ENCODE assay signal across 15 cellular contexts in genomic region chr5:51684794-51685355, GRCh38.
DNase-seq lines count a peak whose midpoint lies in the region; ATAC-seq and TF ChIP-seq lines count a peak whose summit lies in the region.
"Had no signal": no experiment of that assay in that cellular context is flagged by ENCODE, and none has a peak within 500 bp of the region (broad histone marks: within the 10 kb centered on the region; RNA-seq: fewer than 3 reads in every experiment).

No MANE protein-coding gene starts in this region.

- H3K36me3 ChIP-seq in OCI-LY7 (ENCODE audit: insufficient read depth, low read length) = no peaks in the 10 kb centered on the region
- no peaks in the 10 kb centered on the region for H3K36me3 ChIP-seq in neural progenitor cell
- H3K36me3 ChIP-seq: Peyer's patch, thoracic aorta had no signal

- no peaks in the 10 kb centered on the region for H3K4me1 ChIP-seq in OCI-LY7 (ENCODE audit: insufficient read depth, low read length, poor library complexity, severe bottlenecking)
- no peaks in the 10 kb centered on the region for H3K4me1 ChIP-seq in neural progenitor cell
- H3K4me1 ChIP-seq: Peyer's patch had no signal

- H3F3A ChIP-seq in neural progenitor cell (ENCODE audit: low read depth) = no peaks in the 10 kb centered on the region

- H3K4me3 Mint-ChIP-seq in chondrocyte (ENCODE audit: unreplicated experiment) (no peak overlapping the region), neural progenitor cell (no peak overlapping the region)
- H3K4me3 Mint-ChIP-seq in naive thymus-derived CD8-positive, alpha-beta T cell = no peak overlapping the region
- H3K4me3 Mint-ChIP-seq: activated CD4-positive, alpha-beta T cell treated with anti-CD3 and anti-CD28 coated beads, Interleukin-2, amount 10 ng/mL, durations not matched to agents 24 days and 14 days; B cell had no signal

- TF ChIP-seq CTCF in HFF-Myc (IDR thresholded peaks at IDR 0.05; ENCODE audit: low read depth, low read length, missing control alignments) (peak; percentile 2), OCI-LY7 (conservative IDR thresholded peaks at IDR 0.05; ENCODE audit: low read length) (0 out of 2 replicates have a peak, but pooled peaks have one; percentile 30), chondrocyte (IDR thresholded peaks at IDR 0.05) (peak; percentile 23), neural progenitor cell (IDR thresholded peaks at IDR 0.05) (peak; percentile 32)

- H3K27ac Mint-ChIP-seq in chondrocyte (ENCODE audit: unreplicated experiment) (no peak overlapping the region), neural progenitor cell (no peak overlapping the region)
- no peak overlapping the region for H3K27ac Mint-ChIP-seq in naive thymus-derived CD8-positive, alpha-beta T cell
- H3K27ac Mint-ChIP-seq: activated CD4-positive, alpha-beta T cell treated with anti-CD3 and anti-CD28 coated beads, Interleukin-2, amount 10 ng/mL, durations not matched to agents 24 days and 14 days; B cell had no signal

- no peaks in the 10 kb centered on the region for H3K27me3 ChIP-seq in neural progenitor cell
- H3K27me3 ChIP-seq: Peyer's patch had no signal

- no peaks in the 10 kb centered on the region for H3K79me2 ChIP-seq in OCI-LY7 (ENCODE audit: insufficient read depth, low read depth, low read length)
- no peaks in the 10 kb centered on the region for H3K79me2 ChIP-seq in neural progenitor cell (ENCODE audit: low read depth)

- H3K4me3 ChIP-seq in HFF-Myc (replicated peaks; ENCODE audit: low read depth, low read length) (no peak overlapping the region), OCI-LY7 (ENCODE audit: low read depth, low read length, poor library complexity, severe bottlenecking) (no peak overlapping the region), neural progenitor cell (no peak overlapping the region)
- H3K4me3 ChIP-seq: Peyer's patch, thoracic aorta had no signal

- H3K4me2 ChIP-seq in OCI-LY7 (ENCODE audit: low read length) = no peak overlapping the region
- no peak overlapping the region for H3K4me2 ChIP-seq in neural progenitor cell

- H3K27me3 Mint-ChIP-seq in chondrocyte (ENCODE audit: low read depth) (peaks cover 7% of the 10 kb centered on the region), neural progenitor cell (ENCODE audit: insufficient read depth, low read depth) (no peaks in the 10 kb centered on the region)
- H3K27me3 Mint-ChIP-seq in naive thymus-derived CD8-positive, alpha-beta T cell = no peaks in the 10 kb centered on the region
- H3K27me3 Mint-ChIP-seq: activated CD4-positive, alpha-beta T cell treated with anti-CD3 and anti-CD28 coated beads, Interleukin-2, amount 10 ng/mL, durations not matched to agents 24 days and 14 days; B cell had no signal

- ATAC-seq in naive thymus-derived CD8-positive, alpha-beta T cell = no peak
- no peak for ATAC-seq in GM19455 (IDR thresholded peaks at IDR 0.05; ENCODE audit: unreplicated experiment)
- ATAC-seq: left colon had no signal

- H3K36me3 Mint-ChIP-seq in chondrocyte (ENCODE audit: low read depth) (no peaks in the 10 kb centered on the region), neural progenitor cell (no peaks in the 10 kb centered on the region)
- no peaks in the 10 kb centered on the region for H3K36me3 Mint-ChIP-seq in naive thymus-derived CD8-positive, alpha-beta T cell

- intact Hi-C loops in OCI-LY7 (cut with micrococcal nuclease; ENCODE audit: unreplicated experiment) = no loop called here

- H3K9me2 ChIP-seq in OCI-LY7 (ENCODE audit: insufficient read depth, low read length) = no peaks in the 10 kb centered on the region

- H3K9me3 Mint-ChIP-seq in chondrocyte (ENCODE audit: low read depth) (peaks cover 7% of the 10 kb centered on the region), neural progenitor cell (peaks cover 3% of the 10 kb centered on the region)
- peaks cover 0 to 15% (median 2%) of the 10 kb centered on the region in 9 donors for H3K9me3 Mint-ChIP-seq in naive thymus-derived CD8-positive, alpha-beta T cell
- H3K9me3 Mint-ChIP-seq: activated CD4-positive, alpha-beta T cell treated with anti-CD3 and anti-CD28 coated beads, Interleukin-2, amount 10 ng/mL, durations not matched to agents 24 days and 14 days had no signal

- H3K4me1 Mint-ChIP-seq in chondrocyte (ENCODE audit: low read depth) = no peaks in the 10 kb centered on the region
- no peaks in the 10 kb centered on the region for H3K4me1 Mint-ChIP-seq in neural progenitor cell
- no peaks in the 10 kb centered on the region for H3K4me1 Mint-ChIP-seq in naive thymus-derived CD8-positive, alpha-beta T cell
- H3K4me1 Mint-ChIP-seq: activated CD4-positive, alpha-beta T cell treated with anti-CD3 and anti-CD28 coated beads, Interleukin-2, amount 10 ng/mL, durations not matched to agents 24 days and 14 days; B cell had no signal

- no peaks in the 10 kb centered on the region for H3K9me3 ChIP-seq in OCI-LY7 (ENCODE audit: low read length)
- H3K9me3 ChIP-seq in neural progenitor cell (ENCODE audit: low read depth) = no peaks in the 10 kb centered on the region
- H3K9me3 ChIP-seq: Peyer's patch, thoracic aorta had no signal

- CTCF ChIA-PET in OCI-LY7 (lab: Charles Lee; ENCODE audit: unreplicated experiment) = no interaction called here

- H2AFZ ChIP-seq in OCI-LY7 (ENCODE audit: low read length) = no peak overlapping the region
- H2AFZ ChIP-seq in neural progenitor cell (replicated peaks) = no peak overlapping the region

- POLR2A ChIA-PET in OCI-LY7 (lab: Charles Lee) = no interaction called here
- POLR2A ChIA-PET in naive thymus-derived CD8-positive, alpha-beta T cell (lab: Charles Lee) = no interaction called here

- no peaks in the 10 kb centered on the region for H4K20me1 ChIP-seq in OCI-LY7 (ENCODE audit: insufficient read depth, low read length)
- no peaks in the 10 kb centered on the region for H4K20me1 ChIP-seq in neural progenitor cell (ENCODE audit: low read depth)

- H3K27ac ChIP-seq in OCI-LY7 (ENCODE audit: low read depth, low read length, poor library complexity, severe bottlenecking) = no peak overlapping the region
- no peak overlapping the region for H3K27ac ChIP-seq in neural progenitor cell
- H3K27ac ChIP-seq: Peyer's patch, thoracic aorta had no signal

- H3K9ac ChIP-seq in neural progenitor cell = no peak overlapping the region

- DNase-seq in HFF-Myc (ENCODE audit: extremely low read depth, low read depth) = no peak
- no peak for DNase-seq in OCI-LY7 (ENCODE audit: low spot score)
- DNase-seq in chondrocyte (ENCODE audit: low spot score) = no peak
- no peak for DNase-seq in neural progenitor cell (ENCODE audit: low spot score)
- DNase-seq in NCI-H1092 treated with DMSO at 0.1 percent for 48 hours (lab: John Stamatoyannopoulos, UW) = no peak
- no peak for DNase-seq in naive thymus-derived CD8-positive, alpha-beta T cell
- DNase-seq: activated CD4-positive, alpha-beta T cell treated with anti-CD3 and anti-CD28 coated beads, Interleukin-2, amount 10 ng/mL, durations not matched to agents 24 days and 14 days; cerebellar nuclear complex; GF-D8; left colon; NCI-H2171; Peyer's patch had no signal

- BruUV-seq in OCI-LY7 (replicated peaks; lab: Mats Ljungman, UMichigan) = no TSS peak
